20 cellular contexts compared by ENCODE assay signal in genomic region chr12:96107236-96107635, GRCh38.
DNase-seq lines count a peak whose midpoint lies in the region; ATAC-seq, FAIRE-seq and TF ChIP-seq lines count a peak whose summit lies in the region.
"Had no signal": no experiment of that assay in that cellular context is flagged by ENCODE, and none has a peak within 500 bp of the region (broad histone marks: within the 10 kb centered on the region; RNA-seq: fewer than 3 reads in every experiment).

No MANE protein-coding gene starts in this region.

- ATAC-seq in T-helper 17 cell (no peak), left ventricle myocardium superior (peak; percentile 72), psoas muscle (no peak)
- ATAC-seq: natural killer cell had no signal

- H3K4me1 Mint-ChIP-seq in T-helper 17 cell: peaks cover 20% of the 10 kb centered on the region

- H3K27me3 ChIP-seq in BLaER1 (no peaks in the 10 kb centered on the region), psoas muscle (ENCODE audit: insufficient read depth in 3 of 3, low read length in 2 of 3) (no peaks in the 10 kb centered on the region), small intestine (ENCODE audit: control insufficient read depth in 2 of 2, insufficient read depth in 2 of 2, low read length in 2 of 2) (no peaks in the 10 kb centered on the region)
- H3K27me3 ChIP-seq: brain microvascular endothelial cell had no signal

- H3K4me3 Mint-ChIP-seq in T-helper 17 cell: no peak overlapping the region
- H3K4me3 Mint-ChIP-seq: natural killer cell had no signal

- no peaks in the 10 kb centered on the region for H3K36me3 Mint-ChIP-seq in T-helper 17 cell (ENCODE audit: low read depth)
- H3K36me3 Mint-ChIP-seq: natural killer cell had no signal

- H3K27me3 Mint-ChIP-seq in T-helper 17 cell: no peaks in the 10 kb centered on the region
- H3K27me3 Mint-ChIP-seq: CD4-positive, alpha-beta T cell had no signal

- FAIRE-seq in small intestine (lab: Jason Lieb, UNC): no peak
- FAIRE-seq: colon, endometrium, kidney, TTC549 had no signal

- 67 to 81% (median 68%) methylated on average over 5 of the region's 5 CpGs for WGBS in psoas muscle, 3 donors
- 85 to 98% (median 94%) methylated on average over 5 of the region's 5 CpGs for WGBS in small intestine, 3 donors

- H3K4me3 ChIP-seq in BLaER1 (no peak overlapping the region), psoas muscle (no peak overlapping the region), small intestine (ENCODE audit: low read depth in 1 of 2, low read length in 2 of 2) (no peak overlapping the region)

- H3K27ac ChIP-seq in BLaER1: peak overlapping the region; percentile 81; the same call in 1 of the 2 replicates
- peak overlapping the region; percentile 36 for H3K27ac ChIP-seq in psoas muscle
- no peak overlapping the region for H3K27ac ChIP-seq in small intestine (ENCODE audit: low read depth in 1 of 2, low read length in 1 of 2)
- H3K27ac ChIP-seq: brain microvascular endothelial cell, RWPE1 had no signal

- no peak for TF ChIP-seq CTCF in psoas muscle (IDR thresholded peaks at IDR 0.05)

- no peak overlapping the region for H3K4me2 ChIP-seq in BLaER1

- peak overlapping the region; percentile 94 for H3K27ac Mint-ChIP-seq in T-helper 17 cell
- H3K27ac Mint-ChIP-seq: natural killer cell had no signal

- H3K9me3 ChIP-seq in BLaER1 (peaks cover 13% of the 10 kb centered on the region), T-helper 17 cell (ENCODE audit: control insufficient read depth, low read length, poor library complexity, severe bottlenecking) (no peaks in the 10 kb centered on the region), psoas muscle (no peaks in the 10 kb centered on the region), small intestine (ENCODE audit: control insufficient read depth, low read depth) (no peaks in the 10 kb centered on the region)

- intact Hi-C loops in left ventricle myocardium superior (cut with micrococcal nuclease): no loop called here
- intact Hi-C loops in psoas muscle (cut with DNase I): loop anchor here in 1 of 2 donors (2.0 kb wide), 1 partner anchor 22 kb away; no protein-coding TSS in a partner anchor
- intact Hi-C loops in head of caudate nucleus (cut with DNase I): no loop called here

- no peak for DNase-seq in T-helper 17 cell
- DNase-seq in left ventricle myocardium superior: peak; percentile 36
- no peak for DNase-seq in psoas muscle
- DNase-seq in HT-29 (ENCODE audit: low spot score): no peak
- no peak for DNase-seq in head of caudate nucleus
- DNase-seq in small intestine: no peak
- DNase-seq: activated CD8-positive, alpha-beta memory T cell treated with anti-CD3 and anti-CD28 coated beads, Interleukin-2, amount 50 U/mL, for 4 hours; brain microvascular endothelial cell; CD4-positive, alpha-beta T cell; GF-D8; kidney; natural killer cell; NCI-H1436; NCI-H524 treated with DMSO at 0.1 percent for 48 hours; stimulated activated CD4-positive, alpha-beta T cell treated with anti-CD3 and anti-CD28 coated beads, Interleukin-12 subunit alpha, Interleukin-12 subunit beta, amount 100 ng/mL, for 4 hours had no signal

- H3K36me3 ChIP-seq in BLaER1 (no peaks in the 10 kb centered on the region), psoas muscle (ENCODE audit: insufficient read depth in 1 of 2, low read depth in 1 of 2) (no peaks in the 10 kb centered on the region), small intestine (ENCODE audit: control insufficient read depth in 2 of 2, insufficient read depth in 2 of 2, low read length in 2 of 2) (no peaks in the 10 kb centered on the region)
- H3K36me3 ChIP-seq: brain microvascular endothelial cell had no signal

- no peak overlapping the region for H3K9ac ChIP-seq in BLaER1

- no peaks in the 10 kb centered on the region for H4K20me1 ChIP-seq in BLaER1

- H3K4me1 ChIP-seq in BLaER1 (peaks cover 78% of the 10 kb centered on the region), psoas muscle (no peaks in the 10 kb centered on the region), small intestine (ENCODE audit: control insufficient read depth in 2 of 2, insufficient read depth in 1 of 2, low read depth in 1 of 2, low read length in 1 of 2) (peaks cover 0 to 3% of the 10 kb centered on the region in 2 donors)

Comparison
In these comparisons a context has a peak if more than half of its experiments do, and no peak if none do; other contexts are left out.
1. H3K27ac ChIP-seq: peak in BLaER1 (single experiment) and psoas muscle (single experiment); none in small intestine (0 of 2).